Comparison of ENCODE assay signal across 28 cellular contexts in the genomic region with DNA sequence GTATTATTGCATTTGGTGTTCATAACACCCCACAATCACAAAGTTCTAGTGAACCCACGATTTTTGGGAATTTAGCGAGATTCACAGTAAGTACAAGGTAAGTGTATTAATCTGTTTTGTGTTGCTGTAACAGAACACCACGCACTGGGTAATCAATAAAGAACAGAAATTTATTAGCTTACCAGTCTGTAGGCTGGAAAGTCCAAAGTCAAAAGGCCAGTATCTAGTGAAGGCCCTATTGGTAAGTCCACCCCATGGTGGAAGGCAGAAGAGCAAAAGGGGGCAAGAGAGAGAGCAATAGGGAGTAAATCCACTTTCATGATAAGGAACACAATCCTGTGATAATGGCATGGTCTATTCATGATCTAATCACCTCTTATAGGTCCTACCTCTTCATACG.
"Had no signal": no experiment of that assay in that cellular context is flagged by ENCODE, and none has a peak within 500 bp of the region (broad histone marks: within the 10 kb centered on the region; RNA-seq: fewer than 3 reads in every experiment).

No MANE protein-coding gene starts in this region.

- H3K36me3 ChIP-seq: esophagus squamous epithelium, gastrocnemius medialis, heart right ventricle, left ventricle myocardium inferior, lower lobe of right lung had no signal

- FAIRE-seq: endometrium had no signal

- H3K4me3 ChIP-seq: coronary artery, dorsolateral prefrontal cortex, esophagus squamous epithelium, gastrocnemius medialis, heart right ventricle, left ventricle myocardium inferior, lower lobe of right lung, mucosa of descending colon had no signal

- H3K9me3 ChIP-seq: esophagus squamous epithelium, gastrocnemius medialis, lower lobe of right lung had no signal

- H3K27ac ChIP-seq: coronary artery, dorsolateral prefrontal cortex, epithelial cell of prostate, esophagus squamous epithelium, gastrocnemius medialis, heart right ventricle, left ventricle myocardium inferior, lower lobe of right lung had no signal

- H3K27me3 ChIP-seq: dorsolateral prefrontal cortex, esophagus squamous epithelium, gastrocnemius medialis, heart right ventricle had no signal

- ATAC-seq: esophagus mucosa; gastrocnemius medialis; heart right ventricle; left colon; left lobe of liver; lower lobe of right lung; mucosa of descending colon; naive thymus-derived CD4-positive, alpha-beta T cell had no signal

- H3K4me1 ChIP-seq: gastrocnemius medialis had no signal

- DNase-seq: dermis blood vessel endothelial cell; dorsolateral prefrontal cortex; effector CD4-positive, alpha-beta T cell; effector memory CD4-positive, alpha-beta T cell; erythroblast; esophagus squamous epithelium; foreskin fibroblast; foreskin melanocyte; gastrocnemius medialis; glutamatergic neuron; head of caudate nucleus; heart right ventricle; hypothalamus; immature natural killer cell; islet precursor cell; kidney; kidney glomerular epithelial cell; left colon; left ventricle myocardium inferior; lower lobe of right lung; mesenchymal stem cell; mucosa of descending colon; naive thymus-derived CD4-positive, alpha-beta T cell had no signal
